In genomic region chr1:44067258-44068250, GRCh38 we compare ENCODE assay signal across 13 cellular contexts. TPM values are rescaled to one million over a fixed set of nuclear protein-coding genes. Genes with fewer than 3 reads are reported as not detected.
DNase-seq lines count a peak whose midpoint lies in the region; ATAC-seq, FAIRE-seq and TF ChIP-seq lines count a peak whose summit lies in the region.
"Had no signal": no experiment of that assay in that cellular context is flagged by ENCODE, and none has a peak within 500 bp of the region (broad histone marks: within the 10 kb centered on the region; RNA-seq: fewer than 3 reads in every experiment).

No MANE protein-coding gene starts in this region.

- no peak for TF ChIP-seq RAD21 in A549 (conservative IDR thresholded peaks at IDR 0.05 in 1 of 2, IDR thresholded peaks at IDR 0.05 in 1 of 2)

- H3K4me3 ChIP-seq in A549 (no peak overlapping the region), NB4 (ENCODE audit: low read depth, low read length) (no peak overlapping the region), left lung (no peak overlapping the region)

- TF ChIP-seq CTCF in A549 (IDR thresholded peaks at IDR 0.05) (no peak), GM13977 (IDR thresholded peaks at IDR 0.05; ENCODE audit: extremely low read depth, insufficient read depth, missing control alignments) (no peak), NB4 (IDR thresholded peaks at IDR 0.05; ENCODE audit: low read depth, low read length) (no peak), left lung (IDR thresholded peaks at IDR 0.05) (no peak), D721Med (IDR thresholded peaks at IDR 0.05; ENCODE audit: insufficient read depth, missing control alignments) (no peak)

- 0 out of 3 replicates have a peak overlapping the region, but pooled peaks have one; percentile 14 for H3K4me2 ChIP-seq in A549

- peak overlapping the region in 1 of 2 experiments; percentile 60; a peak in 3 of 6 replicates for H3K27ac ChIP-seq in A549
- peak overlapping the region in 1 of 2 donors; percentile 81 for H3K27ac ChIP-seq in left lung

- POLR2A ChIA-PET in A549 (lab: Yijun Ruan, JAX), result no interaction called here

- ATAC-seq in A549, result peak in 1 of 2 experiments; percentile 38; a peak in 3 of 6 replicates
- peak; percentile 49 for ATAC-seq in left lung

- CTCF ChIA-PET in A549 (lab: Yijun Ruan, JAX), result interaction anchor here (0.6 to 2.2 kb wide), 3 partner anchors 20 to 130 kb away, joined by 3 to 6 read pairs (median 3); no protein-coding TSS in a partner anchor

- no peak for TF ChIP-seq EP300 in A549 (IDR thresholded peaks at IDR 0.05)

- 61% methylated on average over 6 of the region's 6 CpGs for WGBS in A549 (ENCODE audit: missing lambda C conversion rate)

- no peak for FAIRE-seq in A549 (lab: Jason Lieb, UNC)
- no peak for FAIRE-seq in D721Med (lab: Jason Lieb, UNC)
- FAIRE-seq: small intestine had no signal

- in situ Hi-C loops in GM13977 (cut with MboI; ENCODE audit: low pct_unique_long_range_greater_than_20kb, low sequenced_read_pairs, unreplicated experiment), result no loop called here

- H3K4me1 ChIP-seq in A549 (peaks cover 13% of the 10 kb centered on the region; the same call in 2 of the 3 replicates), left lung (peaks cover 0 to 44% of the 10 kb centered on the region in 2 donors)

- no peaks in the 10 kb centered on the region for H3K36me3 ChIP-seq in left lung

- H3K27me3 ChIP-seq in left lung, result no peaks in the 10 kb centered on the region

- DNase-seq in A549 (ENCODE audit: low read depth in 1 of 2, low spot score in 1 of 2) (no peak), GM13977 (ENCODE audit: low spot score) (peak; percentile 23), NB4 (ENCODE audit: low read depth) (peak; percentile 7), left lung (no peak), NCI-H2196 treated with DMSO at 0.1 percent for 48 hours (lab: John Stamatoyannopoulos, UW; ENCODE audit: unreplicated experiment) (no peak), LoVo (ENCODE audit: low spot score) (no peak), D721Med (ENCODE audit: insufficient read length, low spot score) (no peak)
- DNase-seq in central memory CD4-positive, alpha-beta T cell, result no peak
- DNase-seq: ACHN; activated naive CD4-positive, alpha-beta T cell treated with Interleukin-2 at 50 U/mL for 16 hours; NCI-H1048; NCI-H2171 treated with DMSO at 0.1 percent for 48 hours; small intestine had no signal

- intact Hi-C loops in left lung (cut with DNase I), result no loop called here

- TF ChIP-seq POLR2A in A549 (IDR thresholded peaks at IDR 0.05; ENCODE audit: low read length) (no peak), NB4 (IDR thresholded peaks at IDR 0.05; ENCODE audit: extremely low read depth, insufficient read length) (no peak)

- no peaks in the 10 kb centered on the region for H3K9me3 ChIP-seq in A549
- no peaks in the 10 kb centered on the region for H3K9me3 ChIP-seq in left lung

TF ChIP-seq in A549, 52 proteins besides CTCF, POLR2A, EP300 and RAD21:
- TF ChIP-seq CHD2 (IDR thresholded peaks at IDR 0.05; ENCODE audit: low read length, partially characterized antibody) (no peak), HDAC2 (IDR thresholded peaks at IDR 0.05) (no peak), JUNB (IDR thresholded peaks at IDR 0.05) (no peak), RCOR1 (IDR thresholded peaks at IDR 0.05; ENCODE audit: low read depth, low read length) (no peak), ESRRA (IDR thresholded peaks at IDR 0.05; ENCODE audit: borderline replicate concordance, low read length) (no peak), SREBF2 (IDR thresholded peaks at IDR 0.05) (no peak), MAZ (IDR thresholded peaks at IDR 0.05; ENCODE audit: borderline replicate concordance, low read depth, low read length) (no peak), TFCP2L1 (CRISPR knock-in tag; IDR thresholded peaks at IDR 0.05) (no peak), HOXB5 (CRISPR knock-in tag; IDR thresholded peaks at IDR 0.05) (no peak), CBX2 (IDR thresholded peaks at IDR 0.05; ENCODE audit: borderline replicate concordance, low read depth) (no peak), POLR2AphosphoS2 (conservative IDR thresholded peaks at IDR 0.05; ENCODE audit: low read length) (no peak), RNF2 (IDR thresholded peaks at IDR 0.05; ENCODE audit: borderline replicate concordance, low read depth) (no peak), HEYL (CRISPR knock-in tag; IDR thresholded peaks at IDR 0.05) (no peak), NFE2L2 (conservative IDR thresholded peaks at IDR 0.05; ENCODE audit: low read length) (no peak), CBX8 (IDR thresholded peaks at IDR 0.05) (no peak)

RNA-seq across cellular contexts. Expression of gene SLC6A9, which starts 36.3 kb away (rescaled TPM):
- polyA plus RNA-seq in A549 (2011; rRNA removed), result 9.0 and 10.5 TPM in 2 replicates
- 6.4 and 8.3 TPM in 2 replicates for polyA plus RNA-seq in A549 (2012; cell fraction: cytosol; rRNA removed)
- 15.9 and 22.1 TPM in 2 replicates for polyA plus RNA-seq in A549 (2012; cell fraction: nucleus; rRNA removed)
- 11.1 to 17.7 TPM (median 17.3 TPM) in 3 replicates for polyA plus RNA-seq in A549 (2017; fragmentation: RNase III; extraction: RNeasy Plus Mini Kit Qiagen cat#74134 plus additional on column Dnase treatment)
- 22.0 and 24.1 TPM in 2 replicates for polyA minus RNA-seq in A549 (2011; rRNA and poly(A)+ RNA removed)
- 10 to 100 TPM; 12.4 to 28.5 TPM for total RNA-seq in left lung

RNA-seq across cellular contexts. Expression of gene KLF17, which starts 51.1 kb away (rescaled TPM):
- 0.15 and 0.16 TPM in 2 replicates for polyA plus RNA-seq in A549 (2011; rRNA removed)
- 0.10 and 0.11 TPM in 2 replicates for polyA plus RNA-seq in A549 (2012; cell fraction: cytosol; rRNA removed)
- polyA plus RNA-seq in A549 (2012; cell fraction: nucleus; rRNA removed), result 0.12 and 0.17 TPM in 2 replicates
- 0.22 to 0.41 TPM (median 0.40 TPM) in 3 replicates for polyA plus RNA-seq in A549 (2017; fragmentation: RNase III; extraction: RNeasy Plus Mini Kit Qiagen cat#74134 plus additional on column Dnase treatment)
- 0.08 and 0.15 TPM in 2 replicates for polyA minus RNA-seq in A549 (2011; rRNA and poly(A)+ RNA removed)
- under 1 TPM; 0.26 to 0.29 TPM for total RNA-seq in left lung

Comparison
In these comparisons a context has a peak if more than half of its experiments do, and no peak if none do; other contexts are left out.
1. DNase-seq: peak in GM13977 (single experiment) and NB4 (single experiment); none in A549 (0 of 2), left lung (0 of 2), NCI-H2196 treated with DMSO at 0.1 percent for 48 hours (single experiment), LoVo (single experiment), central memory CD4-positive, alpha-beta T cell (single experiment) and D721Med (single experiment).